In the genomic region with DNA sequence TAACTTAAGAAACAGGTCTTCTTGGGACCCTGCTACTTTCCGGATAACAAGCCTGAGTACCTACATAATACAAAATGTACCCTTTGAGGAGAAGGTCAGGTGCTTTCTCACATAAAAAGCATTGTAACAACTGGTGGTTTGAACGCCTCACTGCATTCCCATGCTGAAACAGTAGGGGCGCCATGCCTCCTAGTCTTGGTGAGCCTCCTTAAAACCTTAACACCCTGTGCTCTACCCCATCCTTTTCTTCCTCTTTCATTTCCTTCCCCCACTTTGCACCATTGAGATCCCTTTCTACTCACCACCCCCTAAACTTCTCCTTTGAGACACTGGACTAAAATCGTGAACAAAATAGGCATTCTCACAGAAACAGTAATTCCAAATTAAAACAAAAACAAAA, we compare ENCODE assay signal across 1 cellular context.
TF ChIP-seq lines count a peak whose summit lies in the region.

No MANE protein-coding gene starts in this region.

TF ChIP-seq in H1, 55 proteins besides CTCF, POLR2A, EP300 and RAD21:
- TF ChIP-seq RNF2 (IDR thresholded peaks at IDR 0.05; ENCODE audit: borderline replicate concordance, low read depth, low read length, missing control alignments, poor library complexity, severe bottlenecking) (no peak), CBX5 (IDR thresholded peaks at IDR 0.05; ENCODE audit: low read depth, low read length) (no peak), KDM4A (IDR thresholded peaks at IDR 0.05; ENCODE audit: low read depth, low read length, severe bottlenecking) (no peak), CHD2 (IDR thresholded peaks at IDR 0.05; ENCODE audit: low read length) (no peak), SRF (IDR thresholded peaks at IDR 0.05; ENCODE audit: low read depth, low read length) (no peak), TEAD4 (IDR thresholded peaks at IDR 0.05; ENCODE audit: low read depth, low read length) (no peak), SAP30 (IDR thresholded peaks at IDR 0.05; ENCODE audit: insufficient read depth, insufficient replicate concordance, low read length) (no peak), RFX5 (IDR thresholded peaks at IDR 0.05; ENCODE audit: borderline replicate concordance, low read depth, low read length) (no peak), PHF8 (conservative IDR thresholded peaks at IDR 0.05; ENCODE audit: low read depth, low read length) (no peak), E2F6 (IDR thresholded peaks at IDR 0.05) (no peak), TAF7 (optimal IDR thresholded peaks at IDR 0.05; ENCODE audit: borderline replicate concordance, low read depth, low read length) (no peak), NANOG (IDR thresholded peaks at IDR 0.05; ENCODE audit: insufficient read depth, low read depth, low read length, poor library complexity, severe bottlenecking) (no peak)
